Comparison of ENCODE assay signal across 9 cellular contexts in genomic region chr6:39166189-39166917, GRCh38. TPM values are rescaled to one million over a fixed set of nuclear protein-coding genes. Genes with fewer than 3 reads are reported as not detected.
DNase-seq lines count a peak whose midpoint lies in the region; ATAC-seq lines count a peak whose summit lies in the region.
"Had no signal": no experiment of that assay in that cellular context is flagged by ENCODE, and none has a peak within 500 bp of the region (broad histone marks: within the 10 kb centered on the region; RNA-seq: fewer than 3 reads in every experiment).

No MANE protein-coding gene starts in this region.

- H3K9me3 ChIP-seq in effector memory CD4-positive, alpha-beta T cell (ENCODE audit: control insufficient read depth, low read length), result no peaks in the 10 kb centered on the region

- H3K4me2 ChIP-seq in mesendoderm (ENCODE audit: low read length), result no peak overlapping the region

- H3K27ac ChIP-seq in effector memory CD4-positive, alpha-beta T cell (ENCODE audit: insufficient read depth, low read length, poor library complexity, severe bottlenecking), result no peak overlapping the region
- no peak overlapping the region for H3K27ac ChIP-seq in mesendoderm (ENCODE audit: low read depth, low read length)

- H3K4me1 ChIP-seq in effector memory CD4-positive, alpha-beta T cell (ENCODE audit: control insufficient read depth, insufficient read depth, low read length, poor library complexity, severe bottlenecking), result no peaks in the 10 kb centered on the region
- H3K4me1 ChIP-seq in mesendoderm (ENCODE audit: control insufficient read depth, low read depth, low read length), result no peaks in the 10 kb centered on the region

- H3K56ac ChIP-seq in mesendoderm (ENCODE audit: low read length), result no peak overlapping the region

- peaks cover 2% of the 10 kb centered on the region for H3K27me3 Mint-ChIP-seq in activated CD8-positive, alpha-beta T cell treated with anti-CD3 and anti-CD28 coated beads, Interleukin-2, amount 10 ng/mL, durations not matched to agents 7 days and 5 days (ENCODE audit: low read depth)
- H3K27me3 Mint-ChIP-seq: activated naive CD4-positive, alpha-beta T cell treated with anti-CD3 and anti-CD28 coated beads, Interleukin-2, amount 50 U/mL, for 24 hours had no signal

- H4K8ac ChIP-seq in mesendoderm (ENCODE audit: low read depth, low read length), result no peak overlapping the region

- peak overlapping the region; percentile 12 for H3K4me3 ChIP-seq in effector memory CD4-positive, alpha-beta T cell (ENCODE audit: insufficient read depth, low read depth, low read length, poor library complexity, severe bottlenecking)
- no peak overlapping the region for H3K4me3 ChIP-seq in mesendoderm (ENCODE audit: low read length)

- POLR2A ChIA-PET in activated CD8-positive, alpha-beta T cell treated with anti-CD3 and anti-CD28 coated beads, Interleukin-2, amount 10 ng/mL, durations not matched to agents 7 days and 5 days (lab: Charles Lee), result interaction anchor here (0.5 kb wide), 1 partner anchor 53 kb away, joined by 3 read pairs; no protein-coding TSS in a partner anchor

- no peak overlapping the region for H3K18ac ChIP-seq in mesendoderm (ENCODE audit: low read length)

- CTCF ChIA-PET in activated CD8-positive, alpha-beta T cell treated with anti-CD3 and anti-CD28 coated beads, Interleukin-2, amount 10 ng/mL, durations not matched to agents 7 days and 5 days (lab: Charles Lee), result interaction anchor here (0.8 to 7.4 kb wide), 24 partner anchors 9 to 293 kb away, joined by 3 to 179 read pairs (median 3); partner anchors contain the start of genes KCNK17 and KCNK5

- H2BK5ac ChIP-seq in mesendoderm (ENCODE audit: low read length), result no peak overlapping the region

- DNase-seq in DMS53 (lab: John Stamatoyannopoulos, UW) (peak; percentile 91), NCI-H748 (lab: John Stamatoyannopoulos, UW; ENCODE audit: unreplicated experiment) (peak; percentile 91), mesendoderm (peak; percentile 91)
- DNase-seq in activated CD8-positive, alpha-beta T cell treated with anti-CD3 and anti-CD28 coated beads, Interleukin-2, amount 10 ng/mL, durations not matched to agents 7 days and 5 days, result peak; percentile 89
- peak; percentile 38 to 59 (median 47) for DNase-seq in effector memory CD4-positive, alpha-beta T cell
- peak; percentile 65 to 71 for DNase-seq in stimulated activated CD8-positive, alpha-beta memory T cell treated with anti-CD3 and anti-CD28 coated beads, Interleukin-2, amount 100 ng/mL, for 1 hour (ENCODE audit: low read depth in 2 of 2)

- no CpG with 5 or more reads among the region's 20 CpGs for WGBS in mesendoderm (ENCODE audit: extremely low coverage, insufficient coverage, low lambda C conversion rate)

- no peaks in the 10 kb centered on the region for H3K27me3 ChIP-seq in effector memory CD4-positive, alpha-beta T cell (replicated peaks; ENCODE audit: control insufficient read depth, insufficient read depth, low read length, poor library complexity, severe bottlenecking)
- H3K27me3 ChIP-seq in mesendoderm (ENCODE audit: insufficient read depth, low read length, poor library complexity), result no peaks in the 10 kb centered on the region

- no peaks in the 10 kb centered on the region for H3K36me3 ChIP-seq in effector memory CD4-positive, alpha-beta T cell (ENCODE audit: control insufficient read depth, insufficient read depth, low read length)
- no peaks in the 10 kb centered on the region for H3K36me3 ChIP-seq in mesendoderm (ENCODE audit: control insufficient read depth, insufficient read depth, low read length)

- ATAC-seq in HG03354 (IDR thresholded peaks at IDR 0.05; ENCODE audit: poor library complexity, severe bottlenecking, unreplicated experiment) (peak; percentile 70), HG03442 (IDR thresholded peaks at IDR 0.05; ENCODE audit: unreplicated experiment) (no peak)
- peak; percentile 96 for ATAC-seq in activated CD8-positive, alpha-beta T cell treated with anti-CD3 and anti-CD28 coated beads, Interleukin-2, amount 10 ng/mL, durations not matched to agents 7 days and 5 days

- H3K9ac ChIP-seq in mesendoderm (ENCODE audit: low read length), result no peak overlapping the region

- no peak overlapping the region for H2BK120ac ChIP-seq in mesendoderm (ENCODE audit: low read depth, low read length)

- no peak overlapping the region for H3K4me3 Mint-ChIP-seq in activated CD8-positive, alpha-beta T cell treated with anti-CD3 and anti-CD28 coated beads, Interleukin-2, amount 10 ng/mL, durations not matched to agents 7 days and 5 days
- H3K4me3 Mint-ChIP-seq: activated naive CD4-positive, alpha-beta T cell treated with anti-CD3 and anti-CD28 coated beads, Interleukin-2, amount 50 U/mL, for 24 hours had no signal

- no peak overlapping the region for H3K23ac ChIP-seq in mesendoderm (ENCODE audit: low read length)

- H3K79me1 ChIP-seq in mesendoderm (ENCODE audit: low read length), result no peaks in the 10 kb centered on the region

- no peaks in the 10 kb centered on the region for H3K79me2 ChIP-seq in mesendoderm (ENCODE audit: control insufficient read depth, insufficient read depth, low read length)

- no peak overlapping the region for H2AK5ac ChIP-seq in mesendoderm (ENCODE audit: low read length)

- H3K4me1 Mint-ChIP-seq in activated CD8-positive, alpha-beta T cell treated with anti-CD3 and anti-CD28 coated beads, Interleukin-2, amount 10 ng/mL, durations not matched to agents 7 days and 5 days (ENCODE audit: low read depth), result peaks cover 9% of the 10 kb centered on the region

- no peak overlapping the region for H2BK15ac ChIP-seq in mesendoderm (replicated peaks; ENCODE audit: low read depth)

- no peaks in the 10 kb centered on the region for H3K9me3 Mint-ChIP-seq in activated CD8-positive, alpha-beta T cell treated with anti-CD3 and anti-CD28 coated beads, Interleukin-2, amount 10 ng/mL, durations not matched to agents 7 days and 5 days (ENCODE audit: insufficient read depth)
- H3K9me3 Mint-ChIP-seq: activated naive CD4-positive, alpha-beta T cell treated with anti-CD3 and anti-CD28 coated beads, Interleukin-2, amount 50 U/mL, for 24 hours had no signal

- no peak overlapping the region for H3K4ac ChIP-seq in mesendoderm (ENCODE audit: low read depth, low read length)

- no peaks in the 10 kb centered on the region for H3K36me3 Mint-ChIP-seq in activated CD8-positive, alpha-beta T cell treated with anti-CD3 and anti-CD28 coated beads, Interleukin-2, amount 10 ng/mL, durations not matched to agents 7 days and 5 days (ENCODE audit: low read depth)
- H3K36me3 Mint-ChIP-seq: activated naive CD4-positive, alpha-beta T cell treated with anti-CD3 and anti-CD28 coated beads, Interleukin-2, amount 50 U/mL, for 24 hours had no signal

- no peak overlapping the region for H4K5ac ChIP-seq in mesendoderm (ENCODE audit: low read length)

- peak overlapping the region; percentile 33 for H3K27ac Mint-ChIP-seq in activated CD8-positive, alpha-beta T cell treated with anti-CD3 and anti-CD28 coated beads, Interleukin-2, amount 10 ng/mL, durations not matched to agents 7 days and 5 days
- H3K27ac Mint-ChIP-seq: activated naive CD4-positive, alpha-beta T cell treated with anti-CD3 and anti-CD28 coated beads, Interleukin-2, amount 50 U/mL, for 24 hours had no signal

RNA-seq across cellular contexts. Expression of gene SAYSD1, which starts 51.4 kb away (rescaled TPM):
- total RNA-seq in activated CD8-positive, alpha-beta T cell treated with anti-CD3 and anti-CD28 coated beads, Interleukin-2, amount 10 ng/mL, durations not matched to agents 7 days and 5 days, result 10 to 100 TPM; 11.0 to 11.8 TPM
- 11.7 TPM for polyA plus RNA-seq in mesendoderm (2013, experiment 1 of 2)
- 11.8 TPM for polyA plus RNA-seq in mesendoderm (2013, experiment 2 of 2)
